8 cellular contexts compared by ENCODE assay signal in the genomic region with DNA sequence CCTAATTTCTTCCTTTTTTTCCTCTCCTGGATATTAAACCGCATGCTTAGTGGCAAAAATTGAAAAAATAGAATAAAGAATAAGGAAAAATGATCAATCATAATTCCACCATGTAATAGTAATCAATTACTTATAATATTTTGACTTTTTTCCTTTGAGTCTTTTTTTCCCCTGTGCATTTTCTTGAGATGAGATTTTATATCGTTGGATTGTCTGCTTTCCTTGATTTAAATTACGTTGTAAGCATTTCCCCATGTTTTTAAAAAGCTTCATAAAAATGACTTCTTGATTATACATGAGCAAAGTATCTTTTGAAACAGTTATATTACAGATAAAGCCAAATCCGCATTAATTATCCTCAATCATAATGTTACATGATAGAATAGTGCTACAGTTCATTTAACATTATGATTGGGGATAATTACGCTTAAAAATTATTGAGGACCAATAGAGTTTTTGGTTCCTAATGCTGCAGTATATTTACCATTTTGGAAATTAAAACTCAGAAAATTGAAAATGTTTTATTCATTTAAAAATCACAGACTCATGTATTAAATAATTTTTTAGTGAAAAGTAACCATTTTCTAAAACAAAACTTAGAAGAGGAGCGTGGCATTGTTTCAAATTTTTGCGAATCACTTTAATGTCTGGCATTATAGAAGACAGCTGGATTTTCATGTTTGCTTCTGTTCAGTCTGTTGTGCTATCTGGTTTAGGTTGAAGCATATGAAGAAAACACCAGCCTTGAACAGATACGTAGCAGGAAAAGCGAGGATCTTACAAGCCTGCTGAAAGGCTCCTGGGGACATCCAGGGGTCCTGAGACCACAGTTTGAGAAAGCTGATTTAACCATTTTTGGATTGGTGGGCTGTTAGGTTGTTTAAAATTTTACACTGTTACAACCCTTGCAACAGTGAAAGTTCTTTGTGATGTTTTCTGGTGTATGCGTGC. TPM values are rescaled to one million over a fixed set of nuclear protein-coding genes. Genes with fewer than 3 reads are reported as not detected.
DNase-seq lines count a peak whose midpoint lies in the region; ATAC-seq and TF ChIP-seq lines count a peak whose summit lies in the region.

No MANE protein-coding gene starts in this region.

- POLR2A ChIA-PET in CD4-positive, alpha-beta memory T cell (lab: Charles Lee; ENCODE audit: partially characterized antibody), result no interaction called here

- peaks cover 2 to 12% of the 10 kb centered on the region in 2 donors for H3K36me3 Mint-ChIP-seq in CD4-positive, alpha-beta memory T cell

- H3K4me3 Mint-ChIP-seq in CD4-positive, alpha-beta memory T cell, result peak overlapping the region; percentile 92 to 98 (median 96)

- peak overlapping the region; percentile 73 to 79 for H3K4me3 ChIP-seq in CD4-positive, alpha-beta memory T cell (ENCODE audit: low read length in 2 of 2)
- H3K4me3 ChIP-seq in MG63 (peak overlapping the region; percentile 89), neural cell (ENCODE audit: low read length) (peak overlapping the region; percentile 92)

- DNase-seq in CD4-positive, alpha-beta memory T cell, result no peak
- DNase-seq in MG63, result no peak
- peak; percentile 9 for DNase-seq in dermis blood vessel endothelial cell
- no peak for DNase-seq in NCI-H146 (lab: John Stamatoyannopoulos, UW)
- no peak for DNase-seq in NCI-H774 (lab: John Stamatoyannopoulos, UW)

- intact Hi-C loops in CD4-positive, alpha-beta memory T cell (cut with micrococcal nuclease), result loop anchor here (1.0 to 5.0 kb wide), 5 partner anchors 246 to 1563 kb away; a partner anchor contains a TSS

- no peaks in the 10 kb centered on the region for H3K9me2 ChIP-seq in neural cell (ENCODE audit: insufficient read depth, low read length)

- H4K20me1 ChIP-seq in neural cell (ENCODE audit: insufficient read depth), result no peaks in the 10 kb centered on the region

- H3K4me1 Mint-ChIP-seq in CD4-positive, alpha-beta memory T cell, result peaks cover 17 to 27% (median 21%) of the 10 kb centered on the region in 4 donors

- no peak overlapping the region for H2AFZ ChIP-seq in neural cell (ENCODE audit: low read depth, low read length)

- no peaks in the 10 kb centered on the region for H3K27me3 Mint-ChIP-seq in CD4-positive, alpha-beta memory T cell

- peak overlapping the region; percentile 50 for H3K4me2 ChIP-seq in neural cell (ENCODE audit: low read length)

- no peak for TF ChIP-seq EP300 in neural cell (conservative IDR thresholded peaks at IDR 0.05; ENCODE audit: poor library complexity, severe bottlenecking)

- H3K36me3 ChIP-seq in CD4-positive, alpha-beta memory T cell (ENCODE audit: insufficient read depth, low read length), result no peaks in the 10 kb centered on the region
- no peaks in the 10 kb centered on the region; the same call in 1 of the 2 replicates for H3K36me3 ChIP-seq in MG63
- H3K36me3 ChIP-seq in neural cell (ENCODE audit: insufficient read depth, low read length), result no peaks in the 10 kb centered on the region

- TF ChIP-seq RAD21 in neural cell (conservative IDR thresholded peaks at IDR 0.05), result no peak

- H3K79me2 ChIP-seq in neural cell (replicated peaks; ENCODE audit: insufficient read depth, low read length), result peaks cover 49% of the 10 kb centered on the region

- H3F3A ChIP-seq in neural cell (ENCODE audit: insufficient read depth, low read length, poor library complexity, severe bottlenecking), result no peaks in the 10 kb centered on the region

- no peaks in the 10 kb centered on the region for H3K27me3 ChIP-seq in CD4-positive, alpha-beta memory T cell (ENCODE audit: insufficient read depth, low read length)
- H3K27me3 ChIP-seq in MG63 (no peaks in the 10 kb centered on the region), neural cell (ENCODE audit: insufficient read depth, low read depth, low read length) (no peaks in the 10 kb centered on the region)

- ATAC-seq in GM21576 (IDR thresholded peaks at IDR 0.05; ENCODE audit: unreplicated experiment) (no peak), HG02763 (IDR thresholded peaks at IDR 0.05; ENCODE audit: unreplicated experiment) (no peak)

- H3K27ac ChIP-seq in CD4-positive, alpha-beta memory T cell (ENCODE audit: low read depth, low read length), result no peak overlapping the region
- no peak overlapping the region for H3K27ac ChIP-seq in neural cell (ENCODE audit: low read length)

- H3K9ac ChIP-seq in neural cell (ENCODE audit: low read length), result peak overlapping the region; percentile 80

- H3K9me3 ChIP-seq in CD4-positive, alpha-beta memory T cell (ENCODE audit: control insufficient read depth in 1 of 2, low read length in 2 of 2), result no peaks in the 10 kb centered on the region
- H3K9me3 ChIP-seq in MG63 (no peaks in the 10 kb centered on the region), neural cell (ENCODE audit: low read length) (no peaks in the 10 kb centered on the region)

- H3K4me1 ChIP-seq in CD4-positive, alpha-beta memory T cell (ENCODE audit: insufficient read depth, low read length), result peaks cover 22% of the 10 kb centered on the region

- no peaks in the 10 kb centered on the region for H3K9me3 Mint-ChIP-seq in CD4-positive, alpha-beta memory T cell

- CTCF ChIA-PET in CD4-positive, alpha-beta memory T cell (lab: Charles Lee; ENCODE audit: partially characterized antibody), result no interaction called here

- H3K27ac Mint-ChIP-seq in CD4-positive, alpha-beta memory T cell, result peak overlapping the region in 5 of 7 donors; percentile 53 to 96 (median 91)

- TF ChIP-seq CTCF in neural cell (IDR thresholded peaks at IDR 0.05; ENCODE audit: poor library complexity, severe bottlenecking), result no peak

TF ChIP-seq in neural cell, 6 proteins besides CTCF, POLR2A, EP300 and RAD21:
- TF ChIP-seq MXI1 (conservative IDR thresholded peaks at IDR 0.05; ENCODE audit: poor library complexity, severe bottlenecking) (no peak), EZH2 (IDR thresholded peaks at IDR 0.05; ENCODE audit: borderline replicate concordance, insufficient read depth, low read length, poor library complexity, severe bottlenecking) (no peak), POLR2AphosphoS5 (IDR thresholded peaks at IDR 0.05) (no peak), SMC3 (conservative IDR thresholded peaks at IDR 0.05; ENCODE audit: poor library complexity) (no peak), TAF1 (IDR thresholded peaks at IDR 0.05; ENCODE audit: low read depth) (no peak)
- TF ChIP-seq, protein P1, sequence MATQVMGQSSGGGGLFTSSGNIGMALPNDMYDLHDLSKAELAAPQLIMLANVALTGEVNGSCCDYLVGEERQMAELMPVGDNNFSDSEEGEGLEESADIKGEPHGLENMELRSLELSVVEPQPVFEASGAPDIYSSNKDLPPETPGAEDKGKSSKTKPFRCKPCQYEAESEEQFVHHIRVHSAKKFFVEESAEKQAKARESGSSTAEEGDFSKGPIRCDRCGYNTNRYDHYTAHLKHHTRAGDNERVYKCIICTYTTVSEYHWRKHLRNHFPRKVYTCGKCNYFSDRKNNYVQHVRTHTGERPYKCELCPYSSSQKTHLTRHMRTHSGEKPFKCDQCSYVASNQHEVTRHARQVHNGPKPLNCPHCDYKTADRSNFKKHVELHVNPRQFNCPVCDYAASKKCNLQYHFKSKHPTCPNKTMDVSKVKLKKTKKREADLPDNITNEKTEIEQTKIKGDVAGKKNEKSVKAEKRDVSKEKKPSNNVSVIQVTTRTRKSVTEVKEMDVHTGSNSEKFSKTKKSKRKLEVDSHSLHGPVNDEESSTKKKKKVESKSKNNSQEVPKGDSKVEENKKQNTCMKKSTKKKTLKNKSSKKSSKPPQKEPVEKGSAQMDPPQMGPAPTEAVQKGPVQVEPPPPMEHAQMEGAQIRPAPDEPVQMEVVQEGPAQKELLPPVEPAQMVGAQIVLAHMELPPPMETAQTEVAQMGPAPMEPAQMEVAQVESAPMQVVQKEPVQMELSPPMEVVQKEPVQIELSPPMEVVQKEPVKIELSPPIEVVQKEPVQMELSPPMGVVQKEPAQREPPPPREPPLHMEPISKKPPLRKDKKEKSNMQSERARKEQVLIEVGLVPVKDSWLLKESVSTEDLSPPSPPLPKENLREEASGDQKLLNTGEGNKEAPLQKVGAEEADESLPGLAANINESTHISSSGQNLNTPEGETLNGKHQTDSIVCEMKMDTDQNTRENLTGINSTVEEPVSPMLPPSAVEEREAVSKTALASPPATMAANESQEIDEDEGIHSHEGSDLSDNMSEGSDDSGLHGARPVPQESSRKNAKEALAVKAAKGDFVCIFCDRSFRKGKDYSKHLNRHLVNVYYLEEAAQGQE (IDR thresholded peaks at IDR 0.05; ENCODE audit: borderline replicate concordance), result no peak

RNA-seq across cellular contexts. Expression of a gene that starts 1.4 kb away (rescaled TPM):
- 10 to 100 TPM; 23.2 to 25.3 TPM for total RNA-seq in CD4-positive, alpha-beta memory T cell
- polyA plus RNA-seq in CD4-positive, alpha-beta memory T cell, result 1 to 10 TPM; 2.5 to 6.5 TPM
- 4.5 and 21.1 TPM in 2 replicates for total RNA-seq in MG63 (2014; rRNA removed; shearing (Covaris generic); ENCODE audit: low replicate concordance)
- total RNA-seq in dermis blood vessel endothelial cell, result 44.1 and 52.5 TPM in 2 replicates
- 74.7 and 75.8 TPM in 2 replicates for polyA plus RNA-seq in neural cell
- polyA minus RNA-seq in neural cell, result 65.0 and 104 TPM in 2 replicates
